ENCODE assay signal across 15 cellular contexts in the genomic region with DNA sequence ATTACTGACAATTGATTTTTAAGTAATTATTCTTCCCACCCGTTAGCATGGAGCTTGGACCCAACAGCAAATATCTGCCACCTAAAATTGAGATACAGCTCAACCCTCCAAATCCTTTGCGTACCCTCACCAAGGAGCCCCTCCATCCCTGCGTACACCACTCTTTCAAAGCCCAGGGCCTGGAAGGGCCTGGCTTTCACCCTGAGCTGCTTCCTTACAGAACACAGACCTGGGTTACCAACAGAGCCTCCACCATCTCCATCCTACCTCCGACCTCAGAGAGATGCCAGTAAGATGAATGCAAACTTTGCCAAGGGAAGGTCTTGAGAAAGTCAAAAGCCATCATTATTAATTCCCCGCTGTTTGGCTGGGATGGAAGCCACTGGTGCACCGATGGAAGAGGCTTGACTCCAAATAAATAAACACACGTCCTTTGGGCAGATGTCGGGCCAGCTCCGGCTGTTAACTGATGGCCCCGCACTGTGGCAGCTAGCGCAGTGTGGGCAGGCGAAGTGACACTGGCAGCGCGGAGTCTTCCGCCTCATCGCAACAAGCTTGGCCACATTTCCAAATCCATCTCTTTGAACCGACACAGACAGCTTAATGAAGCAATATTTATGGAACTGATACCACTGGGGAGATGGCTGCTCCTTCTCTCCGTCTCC.
A peak's percentile ranks its signal among the peaks of the same experiment; 100 is the strongest.
DNase-seq lines count a peak whose midpoint lies in the region; ATAC-seq and TF ChIP-seq lines count a peak whose summit lies in the region.
"Had no signal": no experiment of that assay in that cellular context is flagged by ENCODE, and none has a peak within 500 bp of the region (broad histone marks: within the 10 kb centered on the region; RNA-seq: fewer than 3 reads in every experiment).

No MANE protein-coding gene starts in this region.

- no peaks in the 10 kb centered on the region for H3K9me3 ChIP-seq in upper lobe of left lung
- H3K9me3 ChIP-seq: BE2C had no signal

- no peaks in the 10 kb centered on the region for H3K4me1 ChIP-seq in upper lobe of left lung
- H3K4me1 ChIP-seq: BE2C had no signal

- H3K4me3 Mint-ChIP-seq in glutamatergic neuron (ENCODE audit: unreplicated experiment) = no peak overlapping the region
- H3K4me3 Mint-ChIP-seq: CD4-positive, alpha-beta memory T cell; GM23338 had no signal

- H3K27ac Mint-ChIP-seq in glutamatergic neuron (ENCODE audit: unreplicated experiment) = no peak overlapping the region
- H3K27ac Mint-ChIP-seq: CD4-positive, alpha-beta memory T cell; GM23338 had no signal

- H3K36me3 ChIP-seq in H7 (replicated peaks; ENCODE audit: control insufficient read depth, insufficient read depth, low read length) (no peaks in the 10 kb centered on the region), upper lobe of left lung (no peaks in the 10 kb centered on the region)
- H3K36me3 ChIP-seq: BE2C had no signal

- H3K9me3 Mint-ChIP-seq in glutamatergic neuron (ENCODE audit: unreplicated experiment) = peaks cover 2% of the 10 kb centered on the region
- H3K9me3 Mint-ChIP-seq: CD4-positive, alpha-beta memory T cell; GM23338 had no signal

- H3K27ac ChIP-seq in upper lobe of left lung = no peak overlapping the region

- DNase-seq in H7 (peak; percentile 8), ecto neural progenitor cell (ENCODE audit: low spot score) (peak; percentile 15), mucosa of gallbladder (ENCODE audit: low spot score) (peak; percentile 4), upper lobe of left lung (peak; percentile 13 to 61), glutamatergic neuron (no peak), amygdala (lab: John Stamatoyannopoulos, UW) (no peak), OCI-M1 (lab: John Stamatoyannopoulos, UW) (no peak)
- DNase-seq: ACHN; BE2C; CD4-positive, alpha-beta memory T cell; NCI-H1417 treated with DMSO at 0.1 percent for 48 hours; NCI-H2029; NCI-H2171 treated with DMSO at 0.1 percent for 48 hours; NCI-H510A treated with DMSO at 0.1 percent for 48 hours had no signal

- TF ChIP-seq EP300 in upper lobe of left lung (IDR thresholded peaks at IDR 0.05) = no peak

- no peak for TF ChIP-seq POLR2A in upper lobe of left lung (IDR thresholded peaks at IDR 0.05)

- no peak for TF ChIP-seq CTCF in upper lobe of left lung (IDR thresholded peaks at IDR 0.05)
- TF ChIP-seq CTCF in glutamatergic neuron (IDR thresholded peaks at IDR 0.05; ENCODE audit: partially characterized antibody, unreplicated experiment) = no peak

- whole genome bisulfite sequencing in upper lobe of left lung, 2 donors = 76 to 82% methylated on average over 18 of the region's 18 CpGs

- ATAC-seq in upper lobe of left lung (ENCODE audit: low FRiP score in 2 of 2) = no peak
- ATAC-seq: GM23338 had no signal

- peaks cover 4% of the 10 kb centered on the region for H3K27me3 Mint-ChIP-seq in glutamatergic neuron (ENCODE audit: unreplicated experiment)

- no peak overlapping the region for H3K4me3 ChIP-seq in H7 (ENCODE audit: insufficient read depth, low read depth, low read length)
- H3K4me3 ChIP-seq in upper lobe of left lung = no peak overlapping the region
- H3K4me3 ChIP-seq: GM23338 had no signal

- H3K36me3 Mint-ChIP-seq in glutamatergic neuron (ENCODE audit: unreplicated experiment) = no peaks in the 10 kb centered on the region
- H3K36me3 Mint-ChIP-seq: CD4-positive, alpha-beta memory T cell had no signal

- H3K27me3 ChIP-seq in H7 (ENCODE audit: control insufficient read depth, insufficient read depth, low read length) (no peaks in the 10 kb centered on the region; the same call in 1 of the 2 replicates), upper lobe of left lung (no peaks in the 10 kb centered on the region)
- H3K27me3 ChIP-seq: BE2C had no signal

- peaks cover 22% of the 10 kb centered on the region for H3K4me1 Mint-ChIP-seq in glutamatergic neuron (ENCODE audit: low read depth, unreplicated experiment)
- H3K4me1 Mint-ChIP-seq: CD4-positive, alpha-beta memory T cell had no signal

Comparison
In these comparisons a context has a peak if more than half of its experiments do, and no peak if none do; other contexts are left out.
1. DNase-seq: peak in H7 (single experiment), ecto neural progenitor cell (single experiment), mucosa of gallbladder (single experiment) and upper lobe of left lung (2 of 2); none in glutamatergic neuron (single experiment), amygdala (0 of 56) and OCI-M1 (single experiment).